ENCODE assay signal across 1 cellular context in the genomic region with DNA sequence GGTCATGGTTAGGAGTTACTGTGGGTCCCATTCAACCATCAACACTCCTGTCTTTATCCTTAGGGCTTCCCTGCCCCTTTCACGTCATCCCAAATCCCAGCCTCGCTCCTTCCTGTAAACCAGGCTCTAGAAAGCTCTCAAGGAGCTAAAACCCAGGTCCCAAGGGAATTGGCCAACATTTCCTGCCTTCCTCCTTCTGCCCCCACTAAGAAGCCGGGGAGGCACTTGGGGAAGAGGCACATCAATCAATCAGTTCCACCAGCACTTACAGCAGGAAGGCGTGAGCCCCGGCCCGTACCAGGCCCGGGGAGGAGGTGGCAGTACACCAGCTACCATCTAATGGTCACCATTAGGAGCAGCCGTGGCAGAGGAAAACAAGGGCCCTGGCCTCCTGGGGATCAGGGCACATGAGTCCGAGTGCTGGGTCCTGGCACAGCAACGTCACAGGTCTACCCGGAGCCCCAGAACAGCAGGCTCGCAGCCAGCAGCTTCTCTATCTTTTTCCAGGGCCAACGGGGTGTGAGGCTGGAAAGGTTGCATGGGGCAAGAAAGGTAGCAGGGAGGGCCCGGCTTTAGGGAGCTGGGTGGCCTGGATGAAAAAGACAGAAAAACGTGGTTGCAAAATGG.
TF ChIP-seq lines count a peak whose summit lies in the region.

No MANE protein-coding gene starts in this region.

TF ChIP-seq in H1, 55 proteins besides CTCF, POLR2A, EP300 and RAD21:
- TF ChIP-seq SIX5 (IDR thresholded peaks at IDR 0.05; ENCODE audit: low read depth, low read length), result no peak
- no peak for TF ChIP-seq TBP (IDR thresholded peaks at IDR 0.05; ENCODE audit: low read depth, low read length)
- TF ChIP-seq CEBPB (IDR thresholded peaks at IDR 0.05; ENCODE audit: low read depth, low read length), result no peak
- TF ChIP-seq ASH2L (IDR thresholded peaks at IDR 0.05; ENCODE audit: low read length), result no peak
- TF ChIP-seq HDAC6 (IDR thresholded peaks at IDR 0.05; ENCODE audit: low read depth, low read length), result no peak
- no peak for TF ChIP-seq SIN3A (conservative IDR thresholded peaks at IDR 0.05 in 1 of 2, IDR thresholded peaks at IDR 0.05 in 1 of 2; ENCODE audit: low read depth in 1 of 2, low read length in 2 of 2)
- TF ChIP-seq, protein P1, sequence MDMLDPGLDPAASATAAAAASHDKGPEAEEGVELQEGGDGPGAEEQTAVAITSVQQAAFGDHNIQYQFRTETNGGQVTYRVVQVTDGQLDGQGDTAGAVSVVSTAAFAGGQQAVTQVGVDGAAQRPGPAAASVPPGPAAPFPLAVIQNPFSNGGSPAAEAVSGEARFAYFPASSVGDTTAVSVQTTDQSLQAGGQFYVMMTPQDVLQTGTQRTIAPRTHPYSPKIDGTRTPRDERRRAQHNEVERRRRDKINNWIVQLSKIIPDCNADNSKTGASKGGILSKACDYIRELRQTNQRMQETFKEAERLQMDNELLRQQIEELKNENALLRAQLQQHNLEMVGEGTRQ (IDR thresholded peaks at IDR 0.05; ENCODE audit: low read length), result no peak
- TF ChIP-seq POLR2AphosphoS5 (IDR thresholded peaks at IDR 0.05; ENCODE audit: low read depth, low read length), result no peak
- TF ChIP-seq RXRA (IDR thresholded peaks at IDR 0.05; ENCODE audit: insufficient read depth, low read depth, low read length), result no peak
- TF ChIP-seq BCL11A (IDR thresholded peaks at IDR 0.05; ENCODE audit: low read depth in 2 of 2, low read length in 2 of 2), result no peak
- TF ChIP-seq SAP30 (IDR thresholded peaks at IDR 0.05; ENCODE audit: insufficient read depth, insufficient replicate concordance, low read length), result no peak
- no peak for TF ChIP-seq TAF1 (IDR thresholded peaks at IDR 0.05; ENCODE audit: low read depth, low read length)
- no peak for TF ChIP-seq JUN (IDR thresholded peaks at IDR 0.05; ENCODE audit: low read depth, low read length)
- TF ChIP-seq RBBP5 (IDR thresholded peaks at IDR 0.05; ENCODE audit: borderline replicate concordance, low read depth, low read length), result no peak
- TF ChIP-seq TEAD4 (IDR thresholded peaks at IDR 0.05; ENCODE audit: low read depth, low read length), result no peak
